Comparison of ENCODE assay signal across 13 cellular contexts in genomic region chr9:130732793-130733221, GRCh38. TPM values are rescaled to one million over a fixed set of nuclear protein-coding genes. Genes with fewer than 3 reads are reported as not detected.
DNase-seq lines count a peak whose midpoint lies in the region; ATAC-seq, FAIRE-seq and TF ChIP-seq lines count a peak whose summit lies in the region.
"Had no signal": no experiment of that assay in that cellular context is flagged by ENCODE, and none has a peak within 500 bp of the region (broad histone marks: within the 10 kb centered on the region; RNA-seq: fewer than 3 reads in every experiment).

No MANE protein-coding gene starts in this region.

- no TSS peak for BruUV-seq in K562 (replicated peaks; lab: Mats Ljungman, UMichigan)

- H3K4me1 ChIP-seq in K562 (replicated peaks in 1 of 2; ENCODE audit: control insufficient read depth in 2 of 2, insufficient read depth in 2 of 2, low read length in 2 of 2) (no peaks in the 10 kb centered on the region), left lung (peaks cover 6 to 9% of the 10 kb centered on the region in 2 donors), transverse colon (peaks cover 0 to 54% (median 29%) of the 10 kb centered on the region in 4 donors)

- H3K9me1 ChIP-seq in K562 (ENCODE audit: control insufficient read depth, insufficient read depth, low read length) = no peaks in the 10 kb centered on the region

- H3K27ac ChIP-seq in K562 (ENCODE audit: extremely low read depth, low read depth, low read length) (no peak overlapping the region), left lung (peak overlapping the region; percentile 36 to 53), transverse colon (peak overlapping the region; percentile 58 to 78 (median 68))

- no peak for TF ChIP-seq RAD21 in K562 (CRISPR knock-in tag; conservative IDR thresholded peaks at IDR 0.05 in 1 of 2, IDR thresholded peaks at IDR 0.05 in 1 of 2)

- H3K9ac ChIP-seq in K562 (ENCODE audit: insufficient read depth in 1 of 2, low read depth in 2 of 2, low read length in 2 of 2) = no peak overlapping the region

- no peak for TF ChIP-seq POLR2A in K562 (conservative IDR thresholded peaks at IDR 0.05)
- TF ChIP-seq POLR2A in transverse colon (IDR thresholded peaks at IDR 0.05) = no peak

- intact Hi-C loops in K562 (cut with micrococcal nuclease) = loop anchor here (1.0 kb wide), 1 partner anchor 130 kb away; no protein-coding TSS in a partner anchor
- intact Hi-C loops in left lung (cut with DNase I) = no loop called here
- intact Hi-C loops in transverse colon (cut with DNase I; ENCODE audit: low total_unique reads) = no loop called here

- H3K36me3 ChIP-seq in K562 (ENCODE audit: control insufficient read depth, insufficient read depth, low read length) (peaks cover 45% of the 10 kb centered on the region), left lung (no peaks in the 10 kb centered on the region), transverse colon (no peaks in the 10 kb centered on the region)

- H3K9me3 ChIP-seq in K562 (replicated peaks; ENCODE audit: control insufficient read depth, insufficient read depth, low read depth, low read length) (no peaks in the 10 kb centered on the region), left lung (no peaks in the 10 kb centered on the region), transverse colon (no peaks in the 10 kb centered on the region)

- H3K79me2 ChIP-seq in K562 (ENCODE audit: control insufficient read depth, insufficient read depth, low read length) = no peaks in the 10 kb centered on the region; the same call in 2 of the 3 replicates

- no peak overlapping the region for H3K4me2 ChIP-seq in K562 (ENCODE audit: insufficient read depth, low read length)

- TF ChIP-seq EP300 in K562 (IDR thresholded peaks at IDR 0.05; ENCODE audit: low read length) (no peak), transverse colon (IDR thresholded peaks at IDR 0.05; ENCODE audit: low read depth) (no peak)

- WGBS in K562 (ENCODE audit: insufficient coverage, low coverage, missing lambda C conversion rate) = 85% methylated on average over 5 of the region's 5 CpGs
- WGBS in transverse colon (ENCODE audit: low coverage in 1 of 2), 2 donors = 42 to 64% methylated on average over 2 to 5 of the region's 5 CpGs

- POLR2A ChIA-PET in K562 (lab: Yijun Ruan, JAX) = interaction anchor here (0.6 to 3.5 kb wide), 7 partner anchors 8 to 363 kb away, joined by 3 to 20 read pairs (median 3); no protein-coding TSS in a partner anchor

- H3K4me3 ChIP-seq in K562 = no peak overlapping the region
- no peak overlapping the region for H3K4me3 ChIP-seq in left lung
- no peak overlapping the region for H3K4me3 ChIP-seq in transverse colon

- FAIRE-seq in K562 (lab: Jason Lieb, UNC) = peak; percentile 69
- FAIRE-seq: A204.1 had no signal

- TF ChIP-seq CTCF in K562 (IDR thresholded peaks at IDR 0.05 in 2 of 3, conservative IDR thresholded peaks at IDR 0.05 in 1 of 3; ENCODE audit: insufficient read depth in 2 of 3, low read depth in 1 of 3, low read length in 3 of 3) (no peak), left lung (IDR thresholded peaks at IDR 0.05) (no peak), transverse colon (IDR thresholded peaks at IDR 0.05) (no peak)

- in situ Hi-C loops in K562 (cut with MboI) = no loop called here
- in situ Hi-C loops in transverse colon (cut with MboI; ENCODE audit: low pct_ligation_motif_present in 1 of 4, low pct_unique_long_range_greater_than_20kb in 1 of 4, low sequenced_read_pairs in 3 of 4) = no loop called here

- H3K27me3 ChIP-seq in K562 (ENCODE audit: control insufficient read depth in 2 of 2, insufficient read depth in 2 of 2, low read length in 2 of 2) = no peaks in the 10 kb centered on the region
- H3K27me3 ChIP-seq in left lung = no peaks in the 10 kb centered on the region
- no peaks in the 10 kb centered on the region for H3K27me3 ChIP-seq in transverse colon

- ATAC-seq in K562 (peak; percentile 9), left lung (peak; percentile 84), GM21576 (IDR thresholded peaks at IDR 0.05; ENCODE audit: unreplicated experiment) (no peak)
- ATAC-seq: naive thymus-derived CD4-positive, alpha-beta T cell had no signal

- CTCF ChIA-PET in K562 (lab: Yijun Ruan, JAX; ENCODE audit: low intra/inter-chr PET ratio) = interaction anchor here (0.5 to 0.8 kb wide), 2 partner anchors 18 to 326 kb away, joined by 3 read pairs; no protein-coding TSS in a partner anchor

- no peak overlapping the region for H2AFZ ChIP-seq in K562 (ENCODE audit: low read depth, low read length)

- DNase-seq in NCI-H1092 treated with DMSO at 0.1 percent for 48 hours (lab: John Stamatoyannopoulos, UW) = peak; percentile 75
- DNase-seq in NCI-H1092 (lab: John Stamatoyannopoulos, UW) = no peak
- DNase-seq in K562 (ENCODE audit: extremely low read depth in 1 of 4, low spot score in 3 of 4) = peak; percentile 12 to 56 (median 52)
- no peak for DNase-seq in left lung
- DNase-seq in transverse colon = no peak
- DNase-seq in KG1 (lab: John Stamatoyannopoulos, UW) = no peak
- DNase-seq in stimulated activated CD4-positive, alpha-beta T cell treated with anti-CD3 and anti-CD28 coated beads, Interleukin-2, amount 100 ng/mL, for 24 hours = no peak
- DNase-seq: activated CD4-positive, alpha-beta memory T cell treated with anti-CD3 and anti-CD28 coated beads for 36 hours; CD4-positive, alpha-beta memory T cell; DND-41; naive thymus-derived CD4-positive, alpha-beta T cell had no signal

- H4K20me1 ChIP-seq in K562 (replicated peaks; ENCODE audit: control insufficient read depth, insufficient read depth, low read length) = no peaks in the 10 kb centered on the region

TF ChIP-seq in K562, 482 proteins besides CTCF, POLR2A, EP300 and RAD21 (continues in another document):
- TF ChIP-seq HOXB6 (CRISPR knock-in tag; IDR thresholded peaks at IDR 0.05; ENCODE audit: borderline replicate concordance) (no peak), MAFF (IDR thresholded peaks at IDR 0.05; ENCODE audit: low read length) (no peak), POLR3A (IDR thresholded peaks at IDR 0.05; ENCODE audit: borderline replicate concordance, extremely low read depth, insufficient read depth, insufficient read length) (no peak), PML (IDR thresholded peaks at IDR 0.05; ENCODE audit: low read length) (no peak), HCFC1 (IDR thresholded peaks at IDR 0.05; ENCODE audit: low read depth, low read length) (no peak), ZNF354B (CRISPR knock-in tag; IDR thresholded peaks at IDR 0.05) (no peak), GMEB1 (CRISPR knock-in tag; IDR thresholded peaks at IDR 0.05) (no peak), MCM5 (IDR thresholded peaks at IDR 0.05; ENCODE audit: low read depth) (no peak), FOXJ3 (CRISPR knock-in tag; IDR thresholded peaks at IDR 0.05) (no peak), HDAC1 (IDR thresholded peaks at IDR 0.05) (no peak), ZFX (CRISPR knock-in tag; IDR thresholded peaks at IDR 0.05) (no peak), MLX (CRISPR knock-in tag; conservative IDR thresholded peaks at IDR 0.05) (no peak), MIER1 (IDR thresholded peaks at IDR 0.05; ENCODE audit: low read depth) (no peak), SMARCA4 (IDR thresholded peaks at IDR 0.05) (no peak)

RNA-seq across cellular contexts. Expression of gene EXOSC2, which starts 39.2 kb away (rescaled TPM):
- total RNA-seq in K562 (2011; cell fraction: chromatin; rRNA removed; ENCODE audit: low replicate concordance) = 184 and 273 TPM in 2 replicates
- 146 and 158 TPM in 2 replicates for total RNA-seq in K562 (2011; cell fraction: nucleolus; rRNA removed)
- total RNA-seq in K562 (2011; cell fraction: nucleoplasm; rRNA removed) = 163 and 165 TPM in 2 replicates
- total RNA-seq in K562 (2014; rRNA removed) = 48.5 and 50.6 TPM in 2 replicates
- 101 and 105 TPM in 2 replicates for total RNA-seq in K562 (2014; rRNA removed; fragmentation: Illumina TruSeq; extraction: Trizol)
- 81.4 and 87.0 TPM in 2 replicates for total RNA-seq in K562 (2015; rRNA removed; fragmentation: Illumina TruSeq; extraction: Trizol)
- 67.1 and 71.8 TPM in 2 replicates for total RNA-seq in K562 (2021)
- 59.9 and 87.5 TPM in 2 replicates for polyA plus RNA-seq in K562 (2011; rRNA removed)
- polyA plus RNA-seq in K562 (2011; cell fraction: cytosol; rRNA removed) = 43.9 and 54.9 TPM in 2 replicates
- 73.0 and 84.7 TPM in 2 replicates for polyA plus RNA-seq in K562 (2011; cell fraction: nucleus; rRNA removed)
- 29.1 and 50.1 TPM in 2 replicates for polyA plus RNA-seq in K562 (2012)
- 69.1 and 77.6 TPM in 2 replicates for polyA plus RNA-seq in K562 (2014; fragmentation: Illumina TruSeq; extraction: Trizol)
- polyA plus RNA-seq in K562 (2014; fragmentation: Nextera tagmentation; extraction: Ambion mirVana) = 10 to 100 TPM; 46.0 to 89.0 TPM
- 66.5 and 75.3 TPM in 2 replicates for polyA plus RNA-seq in K562 (2014; rRNA removed)
- polyA minus RNA-seq in K562 (2011; rRNA and poly(A)+ RNA removed) = 133 and 165 TPM in 2 replicates
- 30.0 and 37.4 TPM in 2 replicates for polyA minus RNA-seq in K562 (2011; cell fraction: cytosol; rRNA and poly(A)+ RNA removed)
- 44.0 and 56.3 TPM in 2 replicates for polyA minus RNA-seq in K562 (2011; cell fraction: nucleus; rRNA and poly(A)+ RNA removed)
- 10 to 100 TPM; 17.5 to 27.6 TPM for total RNA-seq in left lung
- 10 to 100 TPM in 3 of 4 donors, 1 to 10 TPM in 1; 2.2 to 17.1 (median 15.8) TPM for total RNA-seq in transverse colon

Comparison
In these comparisons a context has a peak if more than half of its experiments do, and no peak if none do; other contexts are left out.
1. DNase-seq: peak in NCI-H1092 treated with DMSO at 0.1 percent for 48 hours (single experiment) and K562 (4 of 4); none in NCI-H1092 (single experiment), left lung (0 of 2), transverse colon (single experiment), KG1 (single experiment) and stimulated activated CD4-positive, alpha-beta T cell treated with anti-CD3 and anti-CD28 coated beads, Interleukin-2, amount 100 ng/mL, for 24 hours (0 of 2).